Comparison of ENCODE assay signal across 16 cellular contexts in genomic region chr1:16293568-16293967, GRCh38. TPM values are rescaled to one million over a fixed set of nuclear protein-coding genes. Genes with fewer than 3 reads are reported as not detected.
DNase-seq lines count a peak whose midpoint lies in the region; ATAC-seq and TF ChIP-seq lines count a peak whose summit lies in the region.
"Had no signal": no experiment of that assay in that cellular context is flagged by ENCODE, and none has a peak within 500 bp of the region (broad histone marks: within the 10 kb centered on the region; RNA-seq: fewer than 3 reads in every experiment).

No MANE protein-coding gene starts in this region.

- WGBS in mammary epithelial cell (ENCODE audit: low coverage, missing lambda C conversion rate), result 100% methylated on average over 1 of the region's 1 CpG

- H3K4me2 ChIP-seq in mammary epithelial cell (ENCODE audit: insufficient read depth, low read depth, low read length), result no peak overlapping the region
- H3K4me2 ChIP-seq: hepatocyte had no signal

- peaks cover 16% of the 10 kb centered on the region for H3K79me2 ChIP-seq in mammary epithelial cell (ENCODE audit: insufficient read depth, low read length)

- peaks cover 35% of the 10 kb centered on the region for H3K36me3 Mint-ChIP-seq in stimulated activated naive CD8-positive, alpha-beta T cell treated with anti-CD3 and anti-CD28 coated beads, Interleukin-15, Interleukin-2, amounts not matched to agents 100 ng/mL and 50 ng/mL, for 24 hours (ENCODE audit: low read depth)

- H3K27me3 Mint-ChIP-seq in stimulated activated naive CD8-positive, alpha-beta T cell treated with anti-CD3 and anti-CD28 coated beads, Interleukin-15, Interleukin-2, amounts not matched to agents 100 ng/mL and 50 ng/mL, for 24 hours, result no peaks in the 10 kb centered on the region
- H3K27me3 Mint-ChIP-seq: naive thymus-derived CD8-positive, alpha-beta T cell had no signal

- peak overlapping the region; percentile 28 for H3K27ac Mint-ChIP-seq in stimulated activated naive CD8-positive, alpha-beta T cell treated with anti-CD3 and anti-CD28 coated beads, Interleukin-15, Interleukin-2, amounts not matched to agents 100 ng/mL and 50 ng/mL, for 24 hours

- H3K4me3 ChIP-seq in mammary epithelial cell (replicated peaks in 1 of 3; ENCODE audit: insufficient read depth in 1 of 3, low read depth in 2 of 3, low read length in 3 of 3) (no peak overlapping the region), muscle layer of duodenum (ENCODE audit: low read depth in 1 of 2, low read length in 2 of 2) (no peak overlapping the region)
- H3K4me3 ChIP-seq: hepatocyte, MG63, tibial nerve had no signal

- dilution Hi-C loops in mammary epithelial cell (cut with HindIII; ENCODE audit: low sequenced_read_pairs), result no loop called here

- in situ Hi-C loops in mammary epithelial cell (cut with MboI; ENCODE audit: low sequenced_read_pairs in 2 of 2), result no loop called here

- no peak for DNase-seq in stimulated activated naive CD8-positive, alpha-beta T cell treated with anti-CD3 and anti-CD28 coated beads, Interleukin-15, Interleukin-2, amounts not matched to agents 100 U/mL and 50 U/mL, for 24 hours
- DNase-seq in mammary epithelial cell (no peak), midbrain (lab: John Stamatoyannopoulos, UW) (no peak), DMS53 (lab: John Stamatoyannopoulos, UW) (no peak), NCI-H1092 treated with DMSO at 0.1 percent for 48 hours (lab: John Stamatoyannopoulos, UW) (no peak)
- DNase-seq: activated CD4-positive, alpha-beta T cell treated with anti-CD3 and anti-CD28 coated beads, Interleukin-2, amount 50 U/mL, for 4 hours; erythroblast; MG63; naive thymus-derived CD8-positive, alpha-beta T cell; SHP77; stimulated activated CD4-positive, alpha-beta T cell treated with anti-CD3 and anti-CD28 coated beads, Interleukin-2, amount 100 ng/mL, for 24 hours had no signal

- peak overlapping the region; percentile 62 for H3K27ac ChIP-seq in mammary epithelial cell (ENCODE audit: insufficient read depth, low read depth, low read length)
- H3K27ac ChIP-seq in muscle layer of duodenum (ENCODE audit: low read length), result peak overlapping the region; percentile 12
- H3K27ac ChIP-seq: hepatocyte had no signal

- no peak for ATAC-seq in stimulated activated naive CD8-positive, alpha-beta T cell treated with anti-CD3 and anti-CD28 coated beads, Interleukin-15, Interleukin-2, amounts not matched to agents 100 U/mL and 50 U/mL, for 24 hours
- no peak for ATAC-seq in HG02973 (IDR thresholded peaks at IDR 0.05; ENCODE audit: unreplicated experiment)
- ATAC-seq: naive thymus-derived CD8-positive, alpha-beta T cell had no signal

- no peak overlapping the region for H2AFZ ChIP-seq in mammary epithelial cell (ENCODE audit: low read depth, low read length)
- H2AFZ ChIP-seq: hepatocyte had no signal

- no peaks in the 10 kb centered on the region for H3K4me1 Mint-ChIP-seq in stimulated activated naive CD8-positive, alpha-beta T cell treated with anti-CD3 and anti-CD28 coated beads, Interleukin-15, Interleukin-2, amounts not matched to agents 100 ng/mL and 50 ng/mL, for 24 hours (ENCODE audit: low read depth)

- H3K36me3 ChIP-seq in mammary epithelial cell (ENCODE audit: insufficient read depth, low read length) (no peaks in the 10 kb centered on the region), muscle layer of duodenum (ENCODE audit: control insufficient read depth in 1 of 2, insufficient read depth in 2 of 2, low read length in 2 of 2) (peaks cover 8 to 21% of the 10 kb centered on the region in 2 donors)

- intact Hi-C loops in mammary epithelial cell (cut with micrococcal nuclease), result no loop called here

- BruUV-seq in mammary epithelial cell (replicated peaks; lab: Mats Ljungman, UMichigan), result no TSS peak

- CTCF ChIA-PET in mammary epithelial cell (lab: Charles Lee; ENCODE audit: low non-redundant PET), result interaction anchor here (0.7 kb wide), 1 partner anchor 45 kb away, joined by 3 read pairs; no protein-coding TSS in a partner anchor

- H3K4me1 ChIP-seq in mammary epithelial cell (ENCODE audit: insufficient read depth, low read length), result peaks cover 11% of the 10 kb centered on the region
- H3K4me1 ChIP-seq in muscle layer of duodenum (ENCODE audit: control insufficient read depth in 1 of 2, insufficient read depth in 2 of 2, low read length in 2 of 2), result no peaks in the 10 kb centered on the region

- TF ChIP-seq CTCF in mammary epithelial cell (conservative IDR thresholded peaks at IDR 0.05 in 1 of 2, IDR thresholded peaks at IDR 0.05 in 1 of 2; ENCODE audit: extremely low read depth in 1 of 2, insufficient read depth in 1 of 2, low read depth in 1 of 2, low read length in 2 of 2), result no peak

- H4K20me1 ChIP-seq in mammary epithelial cell (ENCODE audit: insufficient read depth, low read length), result no peaks in the 10 kb centered on the region

- H3K27me3 ChIP-seq in mammary epithelial cell (ENCODE audit: insufficient read depth, low read length) (no peaks in the 10 kb centered on the region), muscle layer of duodenum (ENCODE audit: low read depth, low read length) (no peaks in the 10 kb centered on the region)
- H3K27me3 ChIP-seq: hepatocyte, MG63, tibial nerve had no signal

- peak overlapping the region; percentile 12 for H3K9ac ChIP-seq in mammary epithelial cell (ENCODE audit: insufficient read depth, low read length)

- H3K9me3 ChIP-seq in mammary epithelial cell (replicated peaks; ENCODE audit: insufficient read depth, low read length), result no peaks in the 10 kb centered on the region
- H3K9me3 ChIP-seq in muscle layer of duodenum (ENCODE audit: control insufficient read depth in 1 of 2, low read length in 2 of 2), result no peaks in the 10 kb centered on the region
- H3K9me3 ChIP-seq: MG63, tibial nerve had no signal

- H3K9me3 Mint-ChIP-seq in stimulated activated naive CD8-positive, alpha-beta T cell treated with anti-CD3 and anti-CD28 coated beads, Interleukin-15, Interleukin-2, amounts not matched to agents 100 ng/mL and 50 ng/mL, for 24 hours, result no peaks in the 10 kb centered on the region
- H3K9me3 Mint-ChIP-seq: naive thymus-derived CD8-positive, alpha-beta T cell had no signal

- H3K4me3 Mint-ChIP-seq in stimulated activated naive CD8-positive, alpha-beta T cell treated with anti-CD3 and anti-CD28 coated beads, Interleukin-15, Interleukin-2, amounts not matched to agents 100 ng/mL and 50 ng/mL, for 24 hours, result no peak overlapping the region
- H3K4me3 Mint-ChIP-seq: naive thymus-derived CD8-positive, alpha-beta T cell had no signal

RNA-seq across cellular contexts. Expression of gene CPLANE2, which starts 56.6 kb away (rescaled TPM):
- 10 to 100 TPM; 13.3 to 14.8 TPM for total RNA-seq in mammary epithelial cell
- 4.6 TPM for polyA plus RNA-seq in mammary epithelial cell
- polyA minus RNA-seq in mammary epithelial cell, result 5.6 TPM

RNA-seq across cellular contexts. Expression of gene FBXO42, which starts 58.7 kb away (rescaled TPM):
- total RNA-seq in mammary epithelial cell, result 10 to 100 TPM; 19.8 to 21.4 TPM
- 15.8 TPM for polyA plus RNA-seq in mammary epithelial cell
- polyA minus RNA-seq in mammary epithelial cell, result 22.9 TPM
